12 cellular contexts compared by ENCODE assay signal in genomic region chr2:27261241-27261925, GRCh38. TPM values are rescaled to one million over a fixed set of nuclear protein-coding genes. Genes with fewer than 3 reads are reported as not detected.
DNase-seq lines count a peak whose midpoint lies in the region; ATAC-seq and TF ChIP-seq lines count a peak whose summit lies in the region.
"Had no signal": no experiment of that assay in that cellular context is flagged by ENCODE, and none has a peak within 500 bp of the region (broad histone marks: within the 10 kb centered on the region; RNA-seq: fewer than 3 reads in every experiment).

No MANE protein-coding gene starts in this region.

- H3K4me2 ChIP-seq in OCI-LY7 (ENCODE audit: low read length): peak overlapping the region; percentile 100
- no peak overlapping the region for H3K4me2 ChIP-seq in neuronal stem cell (ENCODE audit: insufficient read depth, low read length, poor library complexity, severe bottlenecking)

- CTCF ChIA-PET in OCI-LY7 (lab: Charles Lee; ENCODE audit: unreplicated experiment): no interaction called here

- POLR2A ChIA-PET in OCI-LY7 (lab: Charles Lee): interaction anchor here (1.1 kb wide), 1 partner anchor 11 kb away, joined by 3 read pairs; no protein-coding TSS in a partner anchor

- H3K18ac ChIP-seq in neuronal stem cell (ENCODE audit: low read length): peak overlapping the region; percentile 7

- ATAC-seq in sciatic nerve: no peak

- peaks cover 2% of the 10 kb centered on the region for H3K36me3 Mint-ChIP-seq in T-helper 2 cell treated with Interferon-gamma antibody and Interleukin-4, amounts not matched to agents 5 μg/mL and 100 μg/mL, for 36 hours (ENCODE audit: low read depth)

- peak overlapping the region; percentile 58 for H3K4me3 Mint-ChIP-seq in T-helper 2 cell treated with Interferon-gamma antibody and Interleukin-4, amounts not matched to agents 5 μg/mL and 100 μg/mL, for 36 hours

- H3K27me3 Mint-ChIP-seq in T-helper 2 cell treated with Interferon-gamma antibody and Interleukin-4, amounts not matched to agents 5 μg/mL and 100 μg/mL, for 36 hours (ENCODE audit: low read depth): peaks cover 45% of the 10 kb centered on the region

- H3K4me3 ChIP-seq in OCI-LY7 (ENCODE audit: low read depth, low read length, poor library complexity, severe bottlenecking) (peak overlapping the region; percentile 90), neuronal stem cell (ENCODE audit: low read length in 2 of 2) (no peak overlapping the region)
- H3K4me3 ChIP-seq in effector memory CD4-positive, alpha-beta T cell (ENCODE audit: insufficient read depth, low read depth, low read length, poor library complexity, severe bottlenecking): peak overlapping the region; percentile 66

- H2AK5ac ChIP-seq in neuronal stem cell (ENCODE audit: low read depth, low read length): peak overlapping the region; percentile 13

- H2BK120ac ChIP-seq in neuronal stem cell (ENCODE audit: low read depth, low read length): peak overlapping the region; percentile 43

- no peaks in the 10 kb centered on the region for H3K79me1 ChIP-seq in neuronal stem cell (ENCODE audit: low read depth, low read length)

- no peak overlapping the region for H3K14ac ChIP-seq in neuronal stem cell (ENCODE audit: low read length)

- H3K9me3 Mint-ChIP-seq in T-helper 2 cell treated with Interferon-gamma antibody and Interleukin-4, amounts not matched to agents 5 μg/mL and 100 μg/mL, for 36 hours: no peaks in the 10 kb centered on the region

- peaks cover 17% of the 10 kb centered on the region for H3K4me1 Mint-ChIP-seq in T-helper 2 cell treated with Interferon-gamma antibody and Interleukin-4, amounts not matched to agents 5 μg/mL and 100 μg/mL, for 36 hours (ENCODE audit: low read depth)

- intact Hi-C loops in OCI-LY7 (cut with micrococcal nuclease; ENCODE audit: unreplicated experiment) (no loop called here), sciatic nerve (cut with DNase I) (no loop called here)

- no peak for DNase-seq in T-helper 2 cell treated with Interferon-gamma antibody and Interleukin-4, amounts not matched to agents 5 μg/mL and 100 μg/mL, for 36 hours (ENCODE audit: low spot score)
- DNase-seq in T-helper 2 cell (no peak), OCI-LY7 (ENCODE audit: low spot score) (no peak), neuronal stem cell (ENCODE audit: low spot score) (no peak), nucleus accumbens (lab: John Stamatoyannopoulos, UW) (no peak), sciatic nerve (ENCODE audit: low spot score) (no peak), NCI-H226 (no peak)
- no peak for DNase-seq in effector memory CD4-positive, alpha-beta T cell
- DNase-seq: SHP77 treated with DMSO at 0.1 percent for 48 hours had no signal

- H4K8ac ChIP-seq in neuronal stem cell (ENCODE audit: low read depth, low read length): no peak overlapping the region

- H2BK15ac ChIP-seq in neuronal stem cell (ENCODE audit: low read length): peak overlapping the region; percentile 38

- peak overlapping the region; percentile 69 for H3K23ac ChIP-seq in neuronal stem cell (ENCODE audit: low read depth, low read length, poor library complexity)

- no peak overlapping the region for H4K91ac ChIP-seq in neuronal stem cell (ENCODE audit: low read depth, low read length, poor library complexity)

- no peak overlapping the region for H3K9ac ChIP-seq in neuronal stem cell (ENCODE audit: low read depth, low read length, poor library complexity)

- H3K27ac Mint-ChIP-seq in T-helper 2 cell treated with Interferon-gamma antibody and Interleukin-4, amounts not matched to agents 5 μg/mL and 100 μg/mL, for 36 hours: no peak overlapping the region

- WGBS in neuronal stem cell (ENCODE audit: extremely low coverage in 2 of 2, insufficient read length in 2 of 2, insufficient replicate concordance in 1 of 2), 2 donors: no CpG with 5 or more reads among the region's 11 CpGs

- no peaks in the 10 kb centered on the region for H3K9me2 ChIP-seq in OCI-LY7 (ENCODE audit: insufficient read depth, low read length)

- no peak overlapping the region for H2BK12ac ChIP-seq in neuronal stem cell (ENCODE audit: low read length)

- H2AFZ ChIP-seq in OCI-LY7 (ENCODE audit: low read length) (no peak overlapping the region), neuronal stem cell (ENCODE audit: low read length) (peak overlapping the region; percentile 85)

- H3K4ac ChIP-seq in neuronal stem cell (ENCODE audit: low read length): no peak overlapping the region

- peaks cover 41% of the 10 kb centered on the region for H3K27me3 ChIP-seq in effector memory CD4-positive, alpha-beta T cell (replicated peaks; ENCODE audit: control insufficient read depth, insufficient read depth, low read length, poor library complexity, severe bottlenecking)
- peaks cover 38 to 98% (median 62%) of the 10 kb centered on the region in 3 experiments for H3K27me3 ChIP-seq in neuronal stem cell (ENCODE audit: control insufficient read depth in 3 of 3, insufficient read depth in 3 of 3, low read depth in 1 of 3, low read length in 3 of 3)

- no peak overlapping the region for H2BK5ac ChIP-seq in neuronal stem cell (ENCODE audit: low read length)

- peaks cover 12% of the 10 kb centered on the region; the same call in 1 of the 2 replicates for H3K79me2 ChIP-seq in OCI-LY7 (ENCODE audit: insufficient read depth, low read depth, low read length)

- H4K20me1 ChIP-seq in OCI-LY7 (ENCODE audit: insufficient read depth, low read length): no peaks in the 10 kb centered on the region

- H3K36me3 ChIP-seq in OCI-LY7 (ENCODE audit: insufficient read depth, low read length) (peaks cover 23% of the 10 kb centered on the region), neuronal stem cell (replicated peaks in 1 of 2; ENCODE audit: control insufficient read depth in 2 of 2, insufficient read depth in 2 of 2, low read length in 2 of 2) (no peaks in the 10 kb centered on the region)
- no peaks in the 10 kb centered on the region for H3K36me3 ChIP-seq in effector memory CD4-positive, alpha-beta T cell (ENCODE audit: control insufficient read depth, insufficient read depth, low read length)

- BruUV-seq in OCI-LY7 (replicated peaks; lab: Mats Ljungman, UMichigan): no TSS peak

- H3K9me3 ChIP-seq in OCI-LY7 (ENCODE audit: low read length): no peaks in the 10 kb centered on the region
- no peaks in the 10 kb centered on the region for H3K9me3 ChIP-seq in effector memory CD4-positive, alpha-beta T cell (ENCODE audit: control insufficient read depth, low read length)
- H3K9me3 ChIP-seq in neuronal stem cell (replicated peaks in 1 of 2; ENCODE audit: control insufficient read depth in 2 of 2, insufficient read depth in 1 of 2, low read depth in 1 of 2, low read length in 2 of 2): peaks cover 0 to 2% of the 10 kb centered on the region in 2 donors

- H3K27ac ChIP-seq in OCI-LY7 (ENCODE audit: low read depth, low read length, poor library complexity, severe bottlenecking) (no peak overlapping the region), neuronal stem cell (replicated peaks; ENCODE audit: low read length) (no peak overlapping the region)
- H3K27ac ChIP-seq in effector memory CD4-positive, alpha-beta T cell (ENCODE audit: insufficient read depth, low read length, poor library complexity, severe bottlenecking): no peak overlapping the region

- H3K4me1 ChIP-seq in OCI-LY7 (ENCODE audit: insufficient read depth, low read length, poor library complexity, severe bottlenecking) (peaks cover 53% of the 10 kb centered on the region), neuronal stem cell (ENCODE audit: control insufficient read depth in 2 of 2, insufficient read depth in 1 of 2, low read depth in 1 of 2, low read length in 2 of 2) (peaks cover 0 to 3% of the 10 kb centered on the region in 2 donors)
- H3K4me1 ChIP-seq in effector memory CD4-positive, alpha-beta T cell (ENCODE audit: control insufficient read depth, insufficient read depth, low read length, poor library complexity, severe bottlenecking): peaks cover 35% of the 10 kb centered on the region

- no peak for TF ChIP-seq CTCF in OCI-LY7 (conservative IDR thresholded peaks at IDR 0.05; ENCODE audit: low read length)

RNA-seq across cellular contexts. Expression of gene SLC30A3, which starts 1.5 kb away (rescaled TPM):
- 14.0 and 23.3 TPM in 2 replicates for total RNA-seq in OCI-LY7 (2014; rRNA removed; shearing (Covaris generic))
- total RNA-seq in OCI-LY7 (2022): 61.0 and 71.6 TPM in 2 replicates
- 1.2 TPM for polyA plus RNA-seq in neuronal stem cell (2013, experiment 1 of 2)
- polyA plus RNA-seq in neuronal stem cell (2013, experiment 2 of 2): 1.3 TPM
- not detected for total RNA-seq in sciatic nerve

RNA-seq across cellular contexts. Expression of gene DNAJC5G, which starts 13.8 kb away (rescaled TPM):
- 2.7 and 4.7 TPM in 2 replicates for total RNA-seq in OCI-LY7 (2014; rRNA removed; shearing (Covaris generic))
- total RNA-seq in OCI-LY7 (2022): 18.1 and 18.2 TPM in 2 replicates
- 0.04 TPM for polyA plus RNA-seq in neuronal stem cell (2013, experiment 1 of 2)
- not detected for polyA plus RNA-seq in neuronal stem cell (2013, experiment 2 of 2)
- total RNA-seq in sciatic nerve: not detected
- total RNA-seq: Daoy, fibroblast of lung, lower leg skin had no signal
- polyA plus RNA-seq: fibroblast of lung had no signal

RNA-seq across cellular contexts. Expression of gene TRIM54, which starts 20.8 kb away (rescaled TPM):
- 2.1 and 6.4 TPM in 2 replicates for total RNA-seq in OCI-LY7 (2014; rRNA removed; shearing (Covaris generic))
- 13.6 and 18.8 TPM in 2 replicates for total RNA-seq in OCI-LY7 (2022)
- 0.04 TPM for polyA plus RNA-seq in neuronal stem cell (2013, experiment 1 of 2)
- polyA plus RNA-seq in neuronal stem cell (2013, experiment 2 of 2): not detected
- total RNA-seq in sciatic nerve: 0.31 TPM
- total RNA-seq: Daoy, lower leg skin had no signal
- polyA plus RNA-seq: fibroblast of lung had no signal

RNA-seq across cellular contexts. Expression of gene CAD, which starts 44.2 kb away (rescaled TPM):
- total RNA-seq in OCI-LY7 (2014; rRNA removed; shearing (Covaris generic)): 118 and 132 TPM in 2 replicates
- total RNA-seq in OCI-LY7 (2022): 166 and 173 TPM in 2 replicates
- 16.3 TPM for polyA plus RNA-seq in neuronal stem cell (2013, experiment 1 of 2)
- 16.0 TPM for polyA plus RNA-seq in neuronal stem cell (2013, experiment 2 of 2)
- 31.4 TPM for total RNA-seq in sciatic nerve

RNA-seq across cellular contexts. Expression of gene UCN, which starts 46.9 kb away (rescaled TPM):
- total RNA-seq in OCI-LY7 (2014; rRNA removed; shearing (Covaris generic)): 5.9 and 6.4 TPM in 2 replicates
- total RNA-seq in OCI-LY7 (2022): 7.2 and 8.5 TPM in 2 replicates
- polyA plus RNA-seq in neuronal stem cell (2013, experiment 1 of 2): 1.0 TPM
- 0.90 TPM for polyA plus RNA-seq in neuronal stem cell (2013, experiment 2 of 2)
- total RNA-seq in sciatic nerve: 2.4 TPM
- polyA plus RNA-seq: fibroblast of lung had no signal

Comparison
In these comparisons a context has a peak if more than half of its experiments do, and no peak if none do; other contexts are left out.
1. H3K4me3 ChIP-seq: peak in OCI-LY7 (single experiment) and effector memory CD4-positive, alpha-beta T cell (single experiment); none in neuronal stem cell (0 of 2).
2. RNA of gene SLC30A3, which starts 1.5 kb away (total RNA-seq): 14.0 to 71.6 TPM in OCI-LY7; not detected in sciatic nerve (single experiment); every median in the first group is over 10 times any median in the second.